In genomic region chr2:74576830-74577229, GRCh38 we compare ENCODE assay signal across 11 cellular contexts. TPM values are rescaled to one million over a fixed set of nuclear protein-coding genes. Genes with fewer than 3 reads are reported as not detected.
DNase-seq lines count a peak whose midpoint lies in the region; ATAC-seq, FAIRE-seq and TF ChIP-seq lines count a peak whose summit lies in the region.
"Had no signal": no experiment of that assay in that cellular context is flagged by ENCODE, and none has a peak within 500 bp of the region (broad histone marks: within the 10 kb centered on the region; RNA-seq: fewer than 3 reads in every experiment).

No MANE protein-coding gene starts in this region.

- H3K27ac Mint-ChIP-seq in T-helper 1 cell treated with Interleukin-12 subunit alpha and Interleukin-12 subunit beta and Interleukin-4 antibody, amounts not matched to agents 30 μg/mL and 1 μg/mL, for 36 hours = peak overlapping the region; percentile 17
- no peak overlapping the region for H3K27ac Mint-ChIP-seq in activated CD4-positive, alpha-beta memory T cell treated with anti-CD3 and anti-CD28 coated beads, Interleukin-2, amount 10 ng/mL, durations not matched to agents 7 days and 5 days
- H3K27ac Mint-ChIP-seq: activated naive CD4-positive, alpha-beta T cell treated with anti-CD3 and anti-CD28 coated beads, Interleukin-2, amount 50 U/mL, for 24 hours had no signal

- no peak overlapping the region for H3K4me3 Mint-ChIP-seq in T-helper 1 cell treated with Interleukin-12 subunit alpha and Interleukin-12 subunit beta and Interleukin-4 antibody, amounts not matched to agents 30 μg/mL and 1 μg/mL, for 36 hours
- H3K4me3 Mint-ChIP-seq in activated CD4-positive, alpha-beta memory T cell treated with anti-CD3 and anti-CD28 coated beads, Interleukin-2, amount 10 ng/mL, durations not matched to agents 7 days and 5 days = no peak overlapping the region
- H3K4me3 Mint-ChIP-seq: activated naive CD4-positive, alpha-beta T cell treated with anti-CD3 and anti-CD28 coated beads, Interleukin-2, amount 50 U/mL, for 24 hours had no signal

- no peak overlapping the region for H3K4me3 ChIP-seq in adrenal gland
- H3K4me3 ChIP-seq in HepG2 (replicated peaks in 1 of 3; ENCODE audit: insufficient read depth in 1 of 3, low read depth in 2 of 3, low read length in 3 of 3) = no peak overlapping the region
- no peak overlapping the region for H3K4me3 ChIP-seq in upper lobe of right lung
- H3K4me3 ChIP-seq: A549, SK-N-MC had no signal

- H3K4me2 ChIP-seq in HepG2 (ENCODE audit: low read depth, low read length) = no peak overlapping the region
- H3K4me2 ChIP-seq: A549 had no signal

- TF ChIP-seq CTCF in adrenal gland (IDR thresholded peaks at IDR 0.05) (no peak), HepG2 (CRISPR knock-in tag; IDR thresholded peaks at IDR 0.05) (no peak), upper lobe of right lung (IDR thresholded peaks at IDR 0.05) (no peak)

- POLR2A ChIA-PET in HepG2 (lab: Yijun Ruan, JAX) = no interaction called here
- POLR2A ChIA-PET in activated CD4-positive, alpha-beta memory T cell treated with anti-CD3 and anti-CD28 coated beads, Interleukin-2, amount 10 ng/mL, durations not matched to agents 7 days and 5 days (lab: Charles Lee) = interaction anchor here (1.0 to 3.4 kb wide), 9 partner anchors 9 to 46 kb away, joined by 3 to 14 read pairs (median 4); partner anchors contain the start of genes DOK1 and LOXL3

- no peaks in the 10 kb centered on the region for H4K20me1 ChIP-seq in HepG2 (ENCODE audit: insufficient read depth, low read length)

- TF ChIP-seq RAD21 in HepG2 (CRISPR knock-in tag; IDR thresholded peaks at IDR 0.05) = no peak

- H3K27ac ChIP-seq in adrenal gland = peak overlapping the region in 2 of 5 donors; percentile 59 to 80
- no peak overlapping the region for H3K27ac ChIP-seq in HepG2 (ENCODE audit: extremely low read length, insufficient read depth, low read length)
- H3K27ac ChIP-seq in upper lobe of right lung = peak overlapping the region; percentile 67
- H3K27ac ChIP-seq: A549, SK-N-MC had no signal

- in situ Hi-C loops in HepG2 (cut with HindIII; ENCODE audit: extremely low pct_ligation_motif_present, low pct_unique_long_range_greater_than_20kb) = no loop called here

- H3K4me1 ChIP-seq in adrenal gland (replicated peaks in 1 of 2) (no peaks in the 10 kb centered on the region), HepG2 (ENCODE audit: insufficient read depth, low read length) (peaks cover 11% of the 10 kb centered on the region), upper lobe of right lung (peaks cover 22% of the 10 kb centered on the region)
- H3K4me1 ChIP-seq: A549 had no signal

- H3K9me3 Mint-ChIP-seq in T-helper 1 cell treated with Interleukin-12 subunit alpha and Interleukin-12 subunit beta and Interleukin-4 antibody, amounts not matched to agents 30 μg/mL and 1 μg/mL, for 36 hours = no peaks in the 10 kb centered on the region
- no peaks in the 10 kb centered on the region for H3K9me3 Mint-ChIP-seq in activated CD4-positive, alpha-beta memory T cell treated with anti-CD3 and anti-CD28 coated beads, Interleukin-2, amount 10 ng/mL, durations not matched to agents 7 days and 5 days
- H3K9me3 Mint-ChIP-seq: activated naive CD4-positive, alpha-beta T cell treated with anti-CD3 and anti-CD28 coated beads, Interleukin-2, amount 50 U/mL, for 24 hours had no signal

- 44 to 62% (median 60%) methylated on average over 2 of the region's 2 CpGs for WGBS in adrenal gland, 4 donors
- WGBS in HepG2 (ENCODE audit: low lambda C conversion rate) = 48% methylated on average over 2 of the region's 2 CpGs

- TF ChIP-seq EP300 in HepG2 (IDR thresholded peaks at IDR 0.05; ENCODE audit: low read depth in 2 of 2, low read length in 2 of 2) (no peak), HepG2 (CRISPR knock-in tag; IDR thresholded peaks at IDR 0.05; ENCODE audit: borderline replicate concordance) (no peak)

- H3K9me3 ChIP-seq in adrenal gland (replicated peaks in 1 of 3) (no peaks in the 10 kb centered on the region), HepG2 (ENCODE audit: low read length) (no peaks in the 10 kb centered on the region), upper lobe of right lung (no peaks in the 10 kb centered on the region)
- H3K9me3 ChIP-seq: A549 had no signal

- H3K36me3 ChIP-seq in adrenal gland (replicated peaks in 1 of 2) (no peaks in the 10 kb centered on the region), HepG2 (replicated peaks in 1 of 2; ENCODE audit: control insufficient read depth in 1 of 2, insufficient read depth in 2 of 2, low read length in 2 of 2) (no peaks in the 10 kb centered on the region), upper lobe of right lung (no peaks in the 10 kb centered on the region)

- DNase-seq in T-helper 1 cell (no peak), adrenal gland (peak in 4 of 7 donors; percentile 25 to 56 (median 36)), HepG2 (ENCODE audit: low spot score) (no peak), upper lobe of right lung (no peak), NCI-H1930 (lab: John Stamatoyannopoulos, UW) (no peak)
- DNase-seq in activated CD4-positive, alpha-beta memory T cell treated with anti-CD3 and anti-CD28 coated beads, Interleukin-2, amount 10 ng/mL, durations not matched to agents 7 days and 5 days = no peak

- H3K79me2 ChIP-seq in HepG2 (ENCODE audit: insufficient read depth, low read length) = no peaks in the 10 kb centered on the region

- peak overlapping the region; percentile 20 for H2AFZ ChIP-seq in HepG2 (ENCODE audit: low read length)

- no peak for FAIRE-seq in HepG2 (lab: Jason Lieb, UNC)
- FAIRE-seq: A549 had no signal

- intact Hi-C loops in adrenal gland (cut with DNase I) (no loop called here), HepG2 (cut with micrococcal nuclease; ENCODE audit: unreplicated experiment) (no loop called here), upper lobe of right lung (cut with DNase I) (no loop called here)

- H3K4me1 Mint-ChIP-seq in T-helper 1 cell treated with Interleukin-12 subunit alpha and Interleukin-12 subunit beta and Interleukin-4 antibody, amounts not matched to agents 30 μg/mL and 1 μg/mL, for 36 hours (ENCODE audit: low read depth) = peaks cover 39% of the 10 kb centered on the region
- peaks cover 48% of the 10 kb centered on the region for H3K4me1 Mint-ChIP-seq in activated CD4-positive, alpha-beta memory T cell treated with anti-CD3 and anti-CD28 coated beads, Interleukin-2, amount 10 ng/mL, durations not matched to agents 7 days and 5 days

- H3K27me3 Mint-ChIP-seq in T-helper 1 cell treated with Interleukin-12 subunit alpha and Interleukin-12 subunit beta and Interleukin-4 antibody, amounts not matched to agents 30 μg/mL and 1 μg/mL, for 36 hours (ENCODE audit: low read depth) = no peaks in the 10 kb centered on the region
- H3K27me3 Mint-ChIP-seq in activated CD4-positive, alpha-beta memory T cell treated with anti-CD3 and anti-CD28 coated beads, Interleukin-2, amount 10 ng/mL, durations not matched to agents 7 days and 5 days = no peaks in the 10 kb centered on the region
- H3K27me3 Mint-ChIP-seq: activated naive CD4-positive, alpha-beta T cell treated with anti-CD3 and anti-CD28 coated beads, Interleukin-2, amount 50 U/mL, for 24 hours had no signal

- no peak overlapping the region for H3K9ac ChIP-seq in HepG2 (ENCODE audit: insufficient read depth, low read depth, low read length)

- CTCF ChIA-PET in HepG2 (lab: Yijun Ruan, JAX; ENCODE audit: low intra/inter-chr PET ratio, low total read pairs) = no interaction called here
- CTCF ChIA-PET in activated CD4-positive, alpha-beta memory T cell treated with anti-CD3 and anti-CD28 coated beads, Interleukin-2, amount 10 ng/mL, durations not matched to agents 7 days and 5 days (lab: Charles Lee) = interaction anchor here (1.2 to 5.9 kb wide), 3 partner anchors 9 to 242 kb away, joined by 4 to 65 read pairs (median 8); no protein-coding TSS in a partner anchor

- TF ChIP-seq POLR2A in adrenal gland (IDR thresholded peaks at IDR 0.05) = no peak
- no peak for TF ChIP-seq POLR2A in HepG2 (IDR thresholded peaks at IDR 0.05; ENCODE audit: insufficient read depth in 1 of 2, low read depth in 2 of 2, low read length in 2 of 2)

- H3K27me3 ChIP-seq in adrenal gland = no peaks in the 10 kb centered on the region
- H3K27me3 ChIP-seq in HepG2 (ENCODE audit: control insufficient read depth in 1 of 2, insufficient read depth in 2 of 2, low read length in 2 of 2) = peaks cover 0 to 27% of the 10 kb centered on the region in 2 experiments; a peak in 4 of 5 replicates
- H3K27me3 ChIP-seq in upper lobe of right lung = no peaks in the 10 kb centered on the region

- peaks cover 6% of the 10 kb centered on the region for H3K36me3 Mint-ChIP-seq in T-helper 1 cell treated with Interleukin-12 subunit alpha and Interleukin-12 subunit beta and Interleukin-4 antibody, amounts not matched to agents 30 μg/mL and 1 μg/mL, for 36 hours (ENCODE audit: low read depth)
- peaks cover 2% of the 10 kb centered on the region for H3K36me3 Mint-ChIP-seq in activated CD4-positive, alpha-beta memory T cell treated with anti-CD3 and anti-CD28 coated beads, Interleukin-2, amount 10 ng/mL, durations not matched to agents 7 days and 5 days (ENCODE audit: low read depth)

- BruUV-seq in HepG2 (replicated peaks; lab: Mats Ljungman, UMichigan) = no TSS peak

- ATAC-seq in HepG2 (no peak), upper lobe of right lung (peak; percentile 86), HG03469 (IDR thresholded peaks at IDR 0.05; ENCODE audit: unreplicated experiment) (no peak)
- ATAC-seq: A549 had no signal

RNA-seq across cellular contexts. Expression of gene DOK1, which starts 22.3 kb away (rescaled TPM):
- total RNA-seq in adrenal gland (10 to 100 TPM; 15.2 to 49.6 (median 23.3) TPM), HepG2 (2016; rRNA removed; fragmentation: Illumina TruSeq; extraction: Trizol) (0.53 and 0.66 TPM in 2 replicates), upper lobe of right lung (35.7 TPM)
- polyA plus RNA-seq in adrenal gland (10 to 100 TPM in 1 of 3 donors, 1 to 10 TPM in 2; 4.0 to 11.3 (median 5.5) TPM), HepG2 (2011; rRNA removed) (0.74 and 0.84 TPM in 2 replicates)
- 0.20 and 0.26 TPM in 2 replicates for total RNA-seq in HepG2 (2016; cell fraction: cytosol; rRNA removed; fragmentation: Illumina TruSeq; extraction: Trizol; ENCODE audit: low read depth)
- 0.73 and 0.74 TPM in 2 replicates for total RNA-seq in HepG2 (2016; cell fraction: insoluble cytoplasmic fraction; rRNA removed; fragmentation: Illumina TruSeq; extraction: Trizol)
- 0.46 and 0.79 TPM in 2 replicates for total RNA-seq in HepG2 (2016; cell fraction: membrane; rRNA removed; fragmentation: Illumina TruSeq; extraction: Trizol)
- 0.34 and 0.87 TPM in 2 replicates for total RNA-seq in HepG2 (2016; cell fraction: nucleus; rRNA removed; fragmentation: Illumina TruSeq; extraction: Trizol)
- 0.74 and 0.95 TPM in 2 replicates for polyA plus RNA-seq in HepG2 (2011; cell fraction: cytosol; rRNA removed)
- polyA plus RNA-seq in HepG2 (2011; cell fraction: nucleus; rRNA removed) = 0.97 and 1.7 TPM in 2 replicates
- polyA plus RNA-seq in HepG2 (2012) = 1.3 and 1.6 TPM in 2 replicates
- polyA plus RNA-seq in HepG2 (2016; cell fraction: cytosol; fragmentation: Illumina TruSeq; extraction: Trizol; ENCODE audit: low read depth) = 0.22 and 0.43 TPM in 2 replicates
- 0.35 and 0.96 TPM in 2 replicates for polyA plus RNA-seq in HepG2 (2016; cell fraction: insoluble cytoplasmic fraction; fragmentation: Illumina TruSeq; extraction: Trizol; ENCODE audit: low read depth)
- polyA plus RNA-seq in HepG2 (2016; cell fraction: membrane; fragmentation: Illumina TruSeq; extraction: Trizol; ENCODE audit: low read depth) = 0.50 and 0.79 TPM in 2 replicates
- 0.36 and 0.63 TPM in 2 replicates for polyA plus RNA-seq in HepG2 (2016; cell fraction: nucleus; fragmentation: Illumina TruSeq; extraction: Trizol; ENCODE audit: insufficient read depth, low read depth)
- polyA minus RNA-seq in HepG2 (2011; rRNA and poly(A)+ RNA removed; ENCODE audit: low replicate concordance) = 1.5 and 3.0 TPM in 2 replicates
- polyA minus RNA-seq in HepG2 (2011; cell fraction: cytosol; rRNA and poly(A)+ RNA removed) = 0.40 and 0.62 TPM in 2 replicates
- 0.64 and 1.4 TPM in 2 replicates for polyA minus RNA-seq in HepG2 (2011; cell fraction: nucleus; rRNA and poly(A)+ RNA removed)
- 10 to 100 TPM; 45.2 to 46.8 TPM for total RNA-seq in activated CD4-positive, alpha-beta memory T cell treated with anti-CD3 and anti-CD28 coated beads, Interleukin-2, amount 10 ng/mL, durations not matched to agents 7 days and 5 days

RNA-seq across cellular contexts. Expression of gene LOXL3, which starts 23.1 kb away (rescaled TPM):
- total RNA-seq in adrenal gland (10 to 100 TPM in 6 of 8 donors, 1 to 10 TPM in 2; 7.7 to 26.4 (median 12.5) TPM), HepG2 (2016; rRNA removed; fragmentation: Illumina TruSeq; extraction: Trizol) (0.39 and 0.55 TPM in 2 replicates), upper lobe of right lung (8.1 TPM)
- polyA plus RNA-seq in adrenal gland (10 to 100 TPM in 2 of 3 donors, 1 to 10 TPM in 1; 3.6 to 13.6 (median 11.2) TPM), HepG2 (2011; rRNA removed) (6.5 and 7.2 TPM in 2 replicates)
- not detected in 2 replicates for total RNA-seq in HepG2 (2016; cell fraction: cytosol; rRNA removed; fragmentation: Illumina TruSeq; extraction: Trizol; ENCODE audit: low read depth)
- 0.36 and 0.82 TPM in 2 replicates for total RNA-seq in HepG2 (2016; cell fraction: insoluble cytoplasmic fraction; rRNA removed; fragmentation: Illumina TruSeq; extraction: Trizol)
- total RNA-seq in HepG2 (2016; cell fraction: membrane; rRNA removed; fragmentation: Illumina TruSeq; extraction: Trizol) = 0.09 and 0.10 TPM in 2 replicates
- total RNA-seq in HepG2 (2016; cell fraction: nucleus; rRNA removed; fragmentation: Illumina TruSeq; extraction: Trizol) = 0.60 and 0.84 TPM in 2 replicates
- polyA plus RNA-seq in HepG2 (2011; cell fraction: cytosol; rRNA removed) = 6.0 and 6.6 TPM in 2 replicates
- polyA plus RNA-seq in HepG2 (2011; cell fraction: nucleus; rRNA removed) = 9.6 and 11.7 TPM in 2 replicates
- 4.3 and 13.1 TPM in 2 replicates for polyA plus RNA-seq in HepG2 (2012)
- polyA plus RNA-seq in HepG2 (2016; cell fraction: cytosol; fragmentation: Illumina TruSeq; extraction: Trizol; ENCODE audit: low read depth) = 0.19 TPM in 1 of 2 replicates, not detected in the other
- polyA plus RNA-seq in HepG2 (2016; cell fraction: insoluble cytoplasmic fraction; fragmentation: Illumina TruSeq; extraction: Trizol; ENCODE audit: low read depth) = 0.13 and 0.20 TPM in 2 replicates
- 0.07 and 0.14 TPM in 2 replicates for polyA plus RNA-seq in HepG2 (2016; cell fraction: membrane; fragmentation: Illumina TruSeq; extraction: Trizol; ENCODE audit: low read depth)
- polyA plus RNA-seq in HepG2 (2016; cell fraction: nucleus; fragmentation: Illumina TruSeq; extraction: Trizol; ENCODE audit: insufficient read depth, low read depth) = 1.2 and 1.6 TPM in 2 replicates
- polyA minus RNA-seq in HepG2 (2011; rRNA and poly(A)+ RNA removed; ENCODE audit: low replicate concordance) = 0.72 and 6.0 TPM in 2 replicates
- polyA minus RNA-seq in HepG2 (2011; cell fraction: cytosol; rRNA and poly(A)+ RNA removed) = 1.9 and 5.7 TPM in 2 replicates
- 4.0 TPM in 2 replicates for polyA minus RNA-seq in HepG2 (2011; cell fraction: nucleus; rRNA and poly(A)+ RNA removed)
- total RNA-seq in activated CD4-positive, alpha-beta memory T cell treated with anti-CD3 and anti-CD28 coated beads, Interleukin-2, amount 10 ng/mL, durations not matched to agents 7 days and 5 days = under 1 TPM; 0.60 to 0.70 TPM

RNA-seq across cellular contexts. Expression of gene HTRA2, which starts 47.1 kb away (rescaled TPM):
- total RNA-seq in adrenal gland = 10 to 100 TPM; 19.1 to 47.4 (median 36.7) TPM
- 10 to 100 TPM; 25.6 to 42.0 (median 29.0) TPM for polyA plus RNA-seq in adrenal gland
- total RNA-seq in HepG2 (2016; rRNA removed; fragmentation: Illumina TruSeq; extraction: Trizol) = 37.0 and 47.7 TPM in 2 replicates
- 13.0 and 16.0 TPM in 2 replicates for total RNA-seq in HepG2 (2016; cell fraction: cytosol; rRNA removed; fragmentation: Illumina TruSeq; extraction: Trizol; ENCODE audit: low read depth)
- total RNA-seq in HepG2 (2016; cell fraction: insoluble cytoplasmic fraction; rRNA removed; fragmentation: Illumina TruSeq; extraction: Trizol) = 32.1 and 51.7 TPM in 2 replicates
- 24.9 and 25.2 TPM in 2 replicates for total RNA-seq in HepG2 (2016; cell fraction: membrane; rRNA removed; fragmentation: Illumina TruSeq; extraction: Trizol)
- total RNA-seq in HepG2 (2016; cell fraction: nucleus; rRNA removed; fragmentation: Illumina TruSeq; extraction: Trizol) = 34.3 and 38.8 TPM in 2 replicates
- polyA plus RNA-seq in HepG2 (2011; rRNA removed) = 50.3 and 56.1 TPM in 2 replicates
- polyA plus RNA-seq in HepG2 (2011; cell fraction: cytosol; rRNA removed) = 53.8 and 61.4 TPM in 2 replicates
- 92.9 and 109 TPM in 2 replicates for polyA plus RNA-seq in HepG2 (2011; cell fraction: nucleus; rRNA removed)
- polyA plus RNA-seq in HepG2 (2012) = 40.6 and 45.3 TPM in 2 replicates
- polyA plus RNA-seq in HepG2 (2016; cell fraction: cytosol; fragmentation: Illumina TruSeq; extraction: Trizol; ENCODE audit: low read depth) = 12.6 and 14.4 TPM in 2 replicates
- polyA plus RNA-seq in HepG2 (2016; cell fraction: insoluble cytoplasmic fraction; fragmentation: Illumina TruSeq; extraction: Trizol; ENCODE audit: low read depth) = 35.6 and 37.4 TPM in 2 replicates
- 20.3 and 20.9 TPM in 2 replicates for polyA plus RNA-seq in HepG2 (2016; cell fraction: membrane; fragmentation: Illumina TruSeq; extraction: Trizol; ENCODE audit: low read depth)
- polyA plus RNA-seq in HepG2 (2016; cell fraction: nucleus; fragmentation: Illumina TruSeq; extraction: Trizol; ENCODE audit: insufficient read depth, low read depth) = 59.5 and 59.8 TPM in 2 replicates
- polyA minus RNA-seq in HepG2 (2011; rRNA and poly(A)+ RNA removed; ENCODE audit: low replicate concordance) = 72.4 and 106 TPM in 2 replicates
- polyA minus RNA-seq in HepG2 (2011; cell fraction: cytosol; rRNA and poly(A)+ RNA removed) = 20.8 and 28.5 TPM in 2 replicates
- polyA minus RNA-seq in HepG2 (2011; cell fraction: nucleus; rRNA and poly(A)+ RNA removed) = 35.9 and 51.6 TPM in 2 replicates
- 31.4 TPM for total RNA-seq in upper lobe of right lung
- total RNA-seq in activated CD4-positive, alpha-beta memory T cell treated with anti-CD3 and anti-CD28 coated beads, Interleukin-2, amount 10 ng/mL, durations not matched to agents 7 days and 5 days = 10 to 100 TPM; 49.2 to 51.1 TPM

RNA-seq across cellular contexts. Expression of gene AUP1, which starts 47.3 kb away (rescaled TPM):
- 100 to 1,000 TPM in 5 of 8 donors, 10 to 100 TPM in 3; 88.5 to 122 (median 105) TPM for total RNA-seq in adrenal gland
- polyA plus RNA-seq in adrenal gland = 100 to 1,000 TPM; 118 to 527 (median 329) TPM
- total RNA-seq in HepG2 (2016; rRNA removed; fragmentation: Illumina TruSeq; extraction: Trizol) = 67.0 and 174 TPM in 2 replicates
- 95.5 and 114 TPM in 2 replicates for total RNA-seq in HepG2 (2016; cell fraction: cytosol; rRNA removed; fragmentation: Illumina TruSeq; extraction: Trizol; ENCODE audit: low read depth)
- total RNA-seq in HepG2 (2016; cell fraction: insoluble cytoplasmic fraction; rRNA removed; fragmentation: Illumina TruSeq; extraction: Trizol) = 65.6 and 181 TPM in 2 replicates
- total RNA-seq in HepG2 (2016; cell fraction: membrane; rRNA removed; fragmentation: Illumina TruSeq; extraction: Trizol) = 120 and 144 TPM in 2 replicates
- total RNA-seq in HepG2 (2016; cell fraction: nucleus; rRNA removed; fragmentation: Illumina TruSeq; extraction: Trizol) = 197 and 227 TPM in 2 replicates
- polyA plus RNA-seq in HepG2 (2011; rRNA removed) = 267 and 291 TPM in 2 replicates
- polyA plus RNA-seq in HepG2 (2011; cell fraction: cytosol; rRNA removed) = 214 and 249 TPM in 2 replicates
- polyA plus RNA-seq in HepG2 (2011; cell fraction: nucleus; rRNA removed) = 1,050 and 1,263 TPM in 2 replicates
- 138 and 140 TPM in 2 replicates for polyA plus RNA-seq in HepG2 (2012)
- 118 and 134 TPM in 2 replicates for polyA plus RNA-seq in HepG2 (2016; cell fraction: cytosol; fragmentation: Illumina TruSeq; extraction: Trizol; ENCODE audit: low read depth)
- polyA plus RNA-seq in HepG2 (2016; cell fraction: insoluble cytoplasmic fraction; fragmentation: Illumina TruSeq; extraction: Trizol; ENCODE audit: low read depth) = 70.3 and 84.7 TPM in 2 replicates
- 127 and 139 TPM in 2 replicates for polyA plus RNA-seq in HepG2 (2016; cell fraction: membrane; fragmentation: Illumina TruSeq; extraction: Trizol; ENCODE audit: low read depth)
- polyA plus RNA-seq in HepG2 (2016; cell fraction: nucleus; fragmentation: Illumina TruSeq; extraction: Trizol; ENCODE audit: insufficient read depth, low read depth) = 543 and 555 TPM in 2 replicates
- 211 and 273 TPM in 2 replicates for polyA minus RNA-seq in HepG2 (2011; rRNA and poly(A)+ RNA removed; ENCODE audit: low replicate concordance)
- 79.8 and 82.9 TPM in 2 replicates for polyA minus RNA-seq in HepG2 (2011; cell fraction: cytosol; rRNA and poly(A)+ RNA removed)
- 199 and 204 TPM in 2 replicates for polyA minus RNA-seq in HepG2 (2011; cell fraction: nucleus; rRNA and poly(A)+ RNA removed)
- 119 TPM for total RNA-seq in upper lobe of right lung
- total RNA-seq in activated CD4-positive, alpha-beta memory T cell treated with anti-CD3 and anti-CD28 coated beads, Interleukin-2, amount 10 ng/mL, durations not matched to agents 7 days and 5 days = 100 to 1,000 TPM; 118 to 119 TPM

RNA-seq across cellular contexts. Expression of gene DQX1, which starts 50.8 kb away (rescaled TPM):
- total RNA-seq in adrenal gland = under 1 TPM in 1 of 8 donors, not detected in 7; 0.31 TPM
- polyA plus RNA-seq in adrenal gland = under 1 TPM in 2 of 3 donors, not detected in 1; 0.17 to 0.32 TPM
- total RNA-seq in HepG2 (2016; rRNA removed; fragmentation: Illumina TruSeq; extraction: Trizol) = 23.9 and 27.6 TPM in 2 replicates
- 2.6 and 3.3 TPM in 2 replicates for total RNA-seq in HepG2 (2016; cell fraction: cytosol; rRNA removed; fragmentation: Illumina TruSeq; extraction: Trizol; ENCODE audit: low read depth)
- total RNA-seq in HepG2 (2016; cell fraction: insoluble cytoplasmic fraction; rRNA removed; fragmentation: Illumina TruSeq; extraction: Trizol) = 22.2 and 26.8 TPM in 2 replicates
- 5.5 and 6.0 TPM in 2 replicates for total RNA-seq in HepG2 (2016; cell fraction: membrane; rRNA removed; fragmentation: Illumina TruSeq; extraction: Trizol)
- total RNA-seq in HepG2 (2016; cell fraction: nucleus; rRNA removed; fragmentation: Illumina TruSeq; extraction: Trizol) = 33.6 and 38.9 TPM in 2 replicates
- 72.9 and 89.8 TPM in 2 replicates for polyA plus RNA-seq in HepG2 (2011; rRNA removed)
- 26.2 and 34.1 TPM in 2 replicates for polyA plus RNA-seq in HepG2 (2011; cell fraction: cytosol; rRNA removed)
- polyA plus RNA-seq in HepG2 (2011; cell fraction: nucleus; rRNA removed) = 328 and 444 TPM in 2 replicates
- polyA plus RNA-seq in HepG2 (2012) = 18.7 and 45.3 TPM in 2 replicates
- 1.8 and 2.4 TPM in 2 replicates for polyA plus RNA-seq in HepG2 (2016; cell fraction: cytosol; fragmentation: Illumina TruSeq; extraction: Trizol; ENCODE audit: low read depth)
- 24.5 and 26.6 TPM in 2 replicates for polyA plus RNA-seq in HepG2 (2016; cell fraction: insoluble cytoplasmic fraction; fragmentation: Illumina TruSeq; extraction: Trizol; ENCODE audit: low read depth)
- 3.1 and 3.3 TPM in 2 replicates for polyA plus RNA-seq in HepG2 (2016; cell fraction: membrane; fragmentation: Illumina TruSeq; extraction: Trizol; ENCODE audit: low read depth)
- polyA plus RNA-seq in HepG2 (2016; cell fraction: nucleus; fragmentation: Illumina TruSeq; extraction: Trizol; ENCODE audit: insufficient read depth, low read depth) = 74.4 and 79.7 TPM in 2 replicates
- 0.37 and 58.7 TPM in 2 replicates for polyA minus RNA-seq in HepG2 (2011; rRNA and poly(A)+ RNA removed; ENCODE audit: low replicate concordance)
- polyA minus RNA-seq in HepG2 (2011; cell fraction: cytosol; rRNA and poly(A)+ RNA removed) = 15.7 and 18.8 TPM in 2 replicates
- 68.4 and 72.2 TPM in 2 replicates for polyA minus RNA-seq in HepG2 (2011; cell fraction: nucleus; rRNA and poly(A)+ RNA removed)
- not detected for total RNA-seq in upper lobe of right lung
- under 1 TPM; 0.33 to 0.45 TPM for total RNA-seq in activated CD4-positive, alpha-beta memory T cell treated with anti-CD3 and anti-CD28 coated beads, Interleukin-2, amount 10 ng/mL, durations not matched to agents 7 days and 5 days

Comparison
In these comparisons a context has a peak if more than half of its experiments do, and no peak if none do; other contexts are left out.
1. DNase-seq: peak in adrenal gland (4 of 7); none in T-helper 1 cell (0 of 5), HepG2 (single experiment), upper lobe of right lung (single experiment), NCI-H1930 (0 of 2) and activated CD4-positive, alpha-beta memory T cell treated with anti-CD3 and anti-CD28 coated beads, Interleukin-2, amount 10 ng/mL, durations not matched to agents 7 days and 5 days (single experiment).
2. RNA of gene DOK1, which starts 22.3 kb away (total RNA-seq): 45.2 to 46.8 TPM in activated CD4-positive, alpha-beta memory T cell treated with anti-CD3 and anti-CD28 coated beads, Interleukin-2, amount 10 ng/mL, durations not matched to agents 7 days and 5 days, 35.7 TPM in upper lobe of right lung (single experiment) and 15.2 to 49.6 TPM in adrenal gland; 0.20 to 0.87 TPM in HepG2; every median in the first group is over 4 times any median in the second.